Comparison of ENCODE assay signal across 13 cellular contexts in genomic region chr7:42661312-42661711, GRCh38.
A peak's percentile ranks its signal among the peaks of the same experiment; 100 is the strongest.
DNase-seq lines count a peak whose midpoint lies in the region; ATAC-seq, FAIRE-seq and TF ChIP-seq lines count a peak whose summit lies in the region.
"Had no signal": no experiment of that assay in that cellular context is flagged by ENCODE, and none has a peak within 500 bp of the region (broad histone marks: within the 10 kb centered on the region; RNA-seq: fewer than 3 reads in every experiment).

No MANE protein-coding gene starts in this region.

- no peaks in the 10 kb centered on the region for H3K9me3 ChIP-seq in keratinocyte (ENCODE audit: control insufficient read depth, low read depth, low read length)
- H3K9me3 ChIP-seq in HAP-1: no peaks in the 10 kb centered on the region
- H3K9me3 ChIP-seq: colonic mucosa had no signal

- DNase-seq in COLO829 (ENCODE audit: low spot score): peak; percentile 69
- DNase-seq in M059J (ENCODE audit: low read depth): peak; percentile 92
- DNase-seq in brain microvascular endothelial cell: peak; percentile 51
- DNase-seq in keratinocyte (ENCODE audit: low read depth, low spot score): peak; percentile 19
- no peak for DNase-seq in left ventricle myocardium superior
- DNase-seq in stimulated activated CD4-positive, alpha-beta T cell treated with anti-CD3 and anti-CD28 coated beads, Interleukin-1b, Interleukin-23, amount 100 ng/mL, for 48 hours: no peak
- DNase-seq in HAP-1 (ENCODE audit: low spot score in 2 of 2): no peak
- no peak for DNase-seq in middle frontal gyrus (ENCODE audit: extremely low spot score, low spot score)
- DNase-seq: activated CD8-positive, alpha-beta memory T cell treated with anti-CD3 and anti-CD28 coated beads, Interleukin-2, amount 10 ng/mL, durations not matched to agents 7 days and 5 days; C1 segment of cervical spinal cord; colonic mucosa; NCI-H446 had no signal

- H3K27me3 ChIP-seq in brain microvascular endothelial cell (replicated peaks) (no peaks in the 10 kb centered on the region), keratinocyte (ENCODE audit: control insufficient read depth, extremely low read depth, insufficient read depth, low read length) (no peaks in the 10 kb centered on the region), HAP-1 (ENCODE audit: low read depth) (no peaks in the 10 kb centered on the region)
- H3K27me3 ChIP-seq: colonic mucosa had no signal

- ATAC-seq in left ventricle myocardium superior: no peak
- ATAC-seq: activated CD8-positive, alpha-beta memory T cell treated with anti-CD3 and anti-CD28 coated beads, Interleukin-2, amount 10 ng/mL, durations not matched to agents 7 days and 5 days had no signal

- H3K4me3 ChIP-seq in brain microvascular endothelial cell (ENCODE audit: low read depth, low read length) (no peak overlapping the region), keratinocyte (ENCODE audit: control insufficient read depth in 2 of 3, extremely low read depth in 1 of 3, insufficient read depth in 2 of 3, low read depth in 1 of 3, low read length in 3 of 3) (no peak overlapping the region), HAP-1 (no peak overlapping the region)
- H3K4me3 ChIP-seq: colonic mucosa had no signal

- no peaks in the 10 kb centered on the region for H4K20me1 ChIP-seq in keratinocyte (ENCODE audit: control insufficient read depth, extremely low read depth, insufficient read depth, low read length)

- FAIRE-seq in keratinocyte (lab: Jason Lieb, UNC): peak; percentile 56

- no peaks in the 10 kb centered on the region for H3K36me3 ChIP-seq in brain microvascular endothelial cell (replicated peaks)
- H3K36me3 ChIP-seq in keratinocyte (ENCODE audit: control insufficient read depth in 2 of 2, extremely low read depth in 1 of 2, insufficient read depth in 2 of 2, low read length in 2 of 2): no peaks in the 10 kb centered on the region
- no peaks in the 10 kb centered on the region for H3K36me3 ChIP-seq in HAP-1 (replicated peaks)
- H3K36me3 ChIP-seq: colonic mucosa had no signal

- intact Hi-C loops in left ventricle myocardium superior (cut with micrococcal nuclease): no loop called here

- no peak overlapping the region for H2AFZ ChIP-seq in keratinocyte (ENCODE audit: control insufficient read depth, low read length)
- H2AFZ ChIP-seq: parathyroid adenoma had no signal

- dilution Hi-C loops in keratinocyte (cut with MboI; ENCODE audit: extremely low pct_ligation_motif_present, low sequenced_read_pairs): no loop called here

- H3K27ac ChIP-seq in brain microvascular endothelial cell (no peak overlapping the region), keratinocyte (ENCODE audit: control insufficient read depth, insufficient read depth, low read length) (peak overlapping the region; percentile 11)
- H3K27ac ChIP-seq: colonic mucosa, parathyroid adenoma had no signal

- no peak overlapping the region for H3K9ac ChIP-seq in keratinocyte (ENCODE audit: control insufficient read depth, extremely low read depth, insufficient read depth, low read length)
- H3K9ac ChIP-seq: parathyroid adenoma had no signal

- in situ Hi-C loops in brain microvascular endothelial cell (cut with HindIII; ENCODE audit: low pct_ligation_motif_present, low sequenced_read_pairs) (no loop called here), HAP-1 (cut with MboI; ENCODE audit: low sequenced_read_pairs) (no loop called here)

- no peak for TF ChIP-seq CTCF in brain microvascular endothelial cell (IDR thresholded peaks at IDR 0.05; ENCODE audit: low read depth, low read length, missing control alignments)
- no peak for TF ChIP-seq CTCF in keratinocyte (optimal IDR thresholded peaks at IDR 0.05 in 1 of 3, IDR thresholded peaks at IDR 0.05 in 1 of 3, conservative IDR thresholded peaks at IDR 0.05 in 1 of 3; ENCODE audit: extremely low read depth in 1 of 3, insufficient read depth in 2 of 3, low read length in 3 of 3)

- no peaks in the 10 kb centered on the region for H3K79me2 ChIP-seq in keratinocyte (ENCODE audit: control insufficient read depth, insufficient read depth, low read length)
- H3K79me2 ChIP-seq: parathyroid adenoma had no signal

- no peaks in the 10 kb centered on the region for H3K9me1 ChIP-seq in keratinocyte (ENCODE audit: control insufficient read depth, extremely low read depth, insufficient read depth, low read length)

- no peak overlapping the region for H3K4me2 ChIP-seq in keratinocyte (ENCODE audit: control insufficient read depth, extremely low read depth, insufficient read depth, low read depth, low read length)

- H3K4me1 ChIP-seq in keratinocyte (ENCODE audit: control insufficient read depth, extremely low read depth, insufficient read depth, low read length): peaks cover 5% of the 10 kb centered on the region
- H3K4me1 ChIP-seq in HAP-1: no peaks in the 10 kb centered on the region
- H3K4me1 ChIP-seq: colonic mucosa, parathyroid adenoma had no signal

Comparison
In these comparisons a context has a peak if more than half of its experiments do, and no peak if none do; other contexts are left out.
1. DNase-seq: peak in COLO829 (single experiment), M059J (single experiment), brain microvascular endothelial cell (single experiment) and keratinocyte (single experiment); none in left ventricle myocardium superior (single experiment), stimulated activated CD4-positive, alpha-beta T cell treated with anti-CD3 and anti-CD28 coated beads, Interleukin-1b, Interleukin-23, amount 100 ng/mL, for 48 hours (single experiment), HAP-1 (0 of 2) and middle frontal gyrus (single experiment).